13 cellular contexts compared by ENCODE assay signal in the genomic region with DNA sequence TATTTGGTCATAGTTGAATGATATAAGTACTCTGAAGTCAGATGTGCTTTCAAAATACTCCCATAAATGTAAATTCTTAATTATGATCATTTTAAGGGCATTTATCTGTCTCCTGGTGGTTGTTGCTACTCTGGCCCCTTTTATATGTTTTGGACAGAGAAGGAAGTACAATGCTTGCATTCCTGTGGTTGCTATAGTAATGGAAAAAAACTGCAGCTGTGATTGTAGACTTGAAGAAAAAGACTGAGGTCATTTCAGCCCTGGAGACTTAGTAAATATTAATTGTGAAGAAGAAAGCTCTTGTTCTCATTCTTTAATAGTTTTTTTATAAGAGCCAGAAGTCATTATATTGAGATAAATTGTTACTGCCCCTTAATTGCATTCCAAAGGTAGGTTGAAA.
DNase-seq lines count a peak whose midpoint lies in the region; ATAC-seq lines count a peak whose summit lies in the region.
"Had no signal": no experiment of that assay in that cellular context is flagged by ENCODE, and none has a peak within 500 bp of the region (broad histone marks: within the 10 kb centered on the region; RNA-seq: fewer than 3 reads in every experiment).

No MANE protein-coding gene starts in this region.

- H3K27ac Mint-ChIP-seq in activated naive CD4-positive, alpha-beta T cell treated with anti-CD3 and anti-CD28 coated beads, Interleukin-2, amount 50 U/mL, for 72 hours = no peak overlapping the region
- H3K27ac Mint-ChIP-seq: dendritic cell treated with granulocyte-macrophage colony-stimulating factor and Interleukin-4, amounts not matched to agents 40 ng/mL and 50 ng/mL, for 4 days had no signal

- H3K36me3 Mint-ChIP-seq in activated naive CD4-positive, alpha-beta T cell treated with anti-CD3 and anti-CD28 coated beads, Interleukin-2, amount 50 U/mL, for 72 hours = no peaks in the 10 kb centered on the region

- H3K9me3 Mint-ChIP-seq in activated naive CD4-positive, alpha-beta T cell treated with anti-CD3 and anti-CD28 coated beads, Interleukin-2, amount 50 U/mL, for 72 hours = peaks cover 7 to 17% of the 10 kb centered on the region in 2 donors

- no peak overlapping the region for H3K4me3 ChIP-seq in skeletal muscle cell (ENCODE audit: low read depth, low read length)

- no peak for ATAC-seq in activated naive CD4-positive, alpha-beta T cell treated with anti-CD3 and anti-CD28 coated beads, Interleukin-2, amount 50 U/mL, for 72 hours
- ATAC-seq in HG02678 (IDR thresholded peaks at IDR 0.05; ENCODE audit: unreplicated experiment) = no peak
- ATAC-seq: left ventricle myocardium superior had no signal

- DNase-seq in ELR (ENCODE audit: low read depth) = peak; percentile 57
- DNase-seq in RPMI8226 = peak; percentile 27
- DNase-seq in fibroblast of peridontal ligament (ENCODE audit: extremely low read depth) = peak; percentile 91
- peak; percentile 57 for DNase-seq in skeletal muscle cell (ENCODE audit: low read depth)
- no peak for DNase-seq in activated naive CD4-positive, alpha-beta T cell treated with anti-CD3 and anti-CD28 coated beads, Interleukin-2, amount 50 U/mL, for 72 hours (ENCODE audit: low spot score in 2 of 2)
- no peak for DNase-seq in iPS-NIHi11 (ENCODE audit: low spot score)
- no peak for DNase-seq in activated CD4-positive, CD25-positive, alpha-beta regulatory T cell treated with anti-CD3 and anti-CD28 coated beads, Interleukin-2, amount 50 U/mL, for 72 hours
- DNase-seq: activated naive CD4-positive, alpha-beta T cell treated with anti-CD3 and anti-CD28 coated beads, Interleukin-2, amount 50 U/mL, for 16 hours; KBM-7; left ventricle myocardium superior; T-helper 9 cell had no signal

Comparison
In these comparisons a context has a peak if more than half of its experiments do, and no peak if none do; other contexts are left out.
1. DNase-seq: peak in ELR (single experiment), RPMI8226 (single experiment), fibroblast of peridontal ligament (single experiment) and skeletal muscle cell (single experiment); none in activated naive CD4-positive, alpha-beta T cell treated with anti-CD3 and anti-CD28 coated beads, Interleukin-2, amount 50 U/mL, for 72 hours (0 of 2), iPS-NIHi11 (single experiment) and activated CD4-positive, CD25-positive, alpha-beta regulatory T cell treated with anti-CD3 and anti-CD28 coated beads, Interleukin-2, amount 50 U/mL, for 72 hours (single experiment).